Comparison of ENCODE assay signal across 1 cellular context in genomic region chr7:112190120-112190519, GRCh38.
TF ChIP-seq lines count a peak whose summit lies in the region.

No MANE protein-coding gene starts in this region.

TF ChIP-seq in WTC11, 78 proteins besides CTCF, POLR2A, EP300 and RAD21 (continued from another document):
- no peak for TF ChIP-seq E2F1 (CRISPR knock-in tag; IDR thresholded peaks at IDR 0.05)
- no peak for TF ChIP-seq ERG (CRISPR knock-in tag; IDR thresholded peaks at IDR 0.05)
- no peak for TF ChIP-seq CREB1 (CRISPR knock-in tag; IDR thresholded peaks at IDR 0.05)
TF ChIP-seq in WTC11: peak in this region for 0.
